Comparison of ENCODE assay signal across 15 cellular contexts in the genomic region with DNA sequence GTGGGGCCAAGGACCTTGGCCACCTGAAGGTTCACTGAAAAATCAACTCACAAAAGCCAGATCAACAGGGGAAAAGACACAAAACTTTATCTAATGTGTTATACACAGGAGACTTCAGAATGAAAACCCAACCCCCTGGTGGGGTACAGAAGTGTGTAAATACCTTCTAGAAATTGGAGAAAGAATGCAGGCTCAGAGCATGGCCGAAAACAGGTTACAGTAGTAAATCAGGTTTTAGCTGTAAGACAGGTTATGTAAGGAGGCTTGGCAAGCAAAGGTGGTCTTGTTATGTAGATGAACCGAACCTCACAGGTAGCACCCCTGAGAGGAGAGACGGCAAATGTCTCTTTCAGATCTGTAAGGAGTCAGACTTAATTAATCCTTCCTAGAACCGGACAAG. TPM values are rescaled to one million over a fixed set of nuclear protein-coding genes. Genes with fewer than 3 reads are reported as not detected.
A peak's percentile ranks its signal among the peaks of the same experiment; 100 is the strongest.
DNase-seq lines count a peak whose midpoint lies in the region; ATAC-seq and TF ChIP-seq lines count a peak whose summit lies in the region.
"Had no signal": no experiment of that assay in that cellular context is flagged by ENCODE, and none has a peak within 500 bp of the region (broad histone marks: within the 10 kb centered on the region; RNA-seq: fewer than 3 reads in every experiment).

No MANE protein-coding gene starts in this region.

- intact Hi-C loops in left ventricle myocardium superior (cut with micrococcal nuclease): no loop called here

- peak overlapping the region; percentile 71 for H3K4me3 Mint-ChIP-seq in glutamatergic neuron (ENCODE audit: unreplicated experiment)
- peak overlapping the region in 6 of 10 donors; percentile 12 to 38 (median 27) for H3K4me3 Mint-ChIP-seq in naive thymus-derived CD8-positive, alpha-beta T cell
- H3K4me3 Mint-ChIP-seq: activated CD8-positive, alpha-beta T cell treated with anti-CD3 and anti-CD28 coated beads, Interleukin-2, amount 10 ng/mL, durations not matched to agents 7 days and 5 days; CD4-positive, alpha-beta T cell; central memory CD8-positive, alpha-beta T cell; T-helper 2 cell treated with Interferon-gamma antibody and Interleukin-4, amounts not matched to agents 5 μg/mL and 100 μg/mL, for 36 hours had no signal

- peaks cover 60% of the 10 kb centered on the region for H3K4me1 Mint-ChIP-seq in glutamatergic neuron (ENCODE audit: low read depth, unreplicated experiment)
- H3K4me1 Mint-ChIP-seq in naive thymus-derived CD8-positive, alpha-beta T cell: peaks cover 35 to 82% (median 76%) of the 10 kb centered on the region in 4 donors

- POLR2A ChIA-PET in naive thymus-derived CD8-positive, alpha-beta T cell (lab: Charles Lee): interaction anchor here (0.5 to 0.6 kb wide), 2 partner anchors 79 to 326 kb away, joined by 3 to 5 read pairs; no protein-coding TSS in a partner anchor

- TF ChIP-seq CTCF in glutamatergic neuron (IDR thresholded peaks at IDR 0.05; ENCODE audit: partially characterized antibody, unreplicated experiment): no peak

- H3K36me3 Mint-ChIP-seq in glutamatergic neuron (ENCODE audit: unreplicated experiment): no peaks in the 10 kb centered on the region
- peaks cover 0 to 8% (median 0%) of the 10 kb centered on the region in 3 donors for H3K36me3 Mint-ChIP-seq in naive thymus-derived CD8-positive, alpha-beta T cell

- no peak for ATAC-seq in naive thymus-derived CD8-positive, alpha-beta T cell
- no peak for ATAC-seq in left ventricle myocardium superior
- ATAC-seq: activated CD8-positive, alpha-beta T cell treated with anti-CD3 and anti-CD28 coated beads, Interleukin-2, amount 10 ng/mL, durations not matched to agents 7 days and 5 days had no signal

- peak overlapping the region; percentile 52 for H3K27ac Mint-ChIP-seq in glutamatergic neuron (ENCODE audit: unreplicated experiment)
- H3K27ac Mint-ChIP-seq in naive thymus-derived CD8-positive, alpha-beta T cell: peak overlapping the region in 2 of 10 donors; percentile 42 to 69
- H3K27ac Mint-ChIP-seq: activated CD8-positive, alpha-beta T cell treated with anti-CD3 and anti-CD28 coated beads, Interleukin-2, amount 10 ng/mL, durations not matched to agents 7 days and 5 days; CD4-positive, alpha-beta T cell; T-helper 2 cell treated with Interferon-gamma antibody and Interleukin-4, amounts not matched to agents 5 μg/mL and 100 μg/mL, for 36 hours had no signal

- H3K27me3 Mint-ChIP-seq in glutamatergic neuron (ENCODE audit: unreplicated experiment): peaks cover 3% of the 10 kb centered on the region
- no peaks in the 10 kb centered on the region for H3K27me3 Mint-ChIP-seq in naive thymus-derived CD8-positive, alpha-beta T cell
- H3K27me3 Mint-ChIP-seq: CD4-positive, alpha-beta T cell; central memory CD8-positive, alpha-beta T cell had no signal

- DNase-seq in DMS53 treated with DMSO at 0.1 percent for 48 hours (lab: John Stamatoyannopoulos, UW; ENCODE audit: unreplicated experiment): peak; percentile 11
- peak; percentile 24 for DNase-seq in NCI-H2029 (lab: John Stamatoyannopoulos, UW)
- no peak for DNase-seq in glutamatergic neuron
- no peak for DNase-seq in naive thymus-derived CD8-positive, alpha-beta T cell
- no peak for DNase-seq in foreskin melanocyte
- no peak for DNase-seq in left ventricle myocardium superior
- DNase-seq in activated CD8-positive, alpha-beta memory T cell treated with anti-CD3 and anti-CD28 coated beads for 24 hours: no peak
- DNase-seq in AG08396 (ENCODE audit: low spot score): no peak
- DNase-seq: activated CD8-positive, alpha-beta T cell treated with anti-CD3 and anti-CD28 coated beads, Interleukin-2, amount 10 ng/mL, durations not matched to agents 7 days and 5 days; activated naive CD4-positive, alpha-beta T cell; CD4-positive, alpha-beta T cell; NCI-H446 treated with DMSO at 0.1 percent for 48 hours; substantia nigra had no signal

- H3K9me3 Mint-ChIP-seq in glutamatergic neuron (ENCODE audit: unreplicated experiment): peaks cover 13% of the 10 kb centered on the region
- no peaks in the 10 kb centered on the region for H3K9me3 Mint-ChIP-seq in naive thymus-derived CD8-positive, alpha-beta T cell
- H3K9me3 Mint-ChIP-seq: CD4-positive, alpha-beta T cell; central memory CD8-positive, alpha-beta T cell; T-helper 2 cell treated with Interferon-gamma antibody and Interleukin-4, amounts not matched to agents 5 μg/mL and 100 μg/mL, for 36 hours had no signal

RNA-seq across cellular contexts. Expression of a gene that starts 10.0 kb away (rescaled TPM):
- total RNA-seq in glutamatergic neuron (ENCODE audit: unreplicated experiment) (122 TPM), left ventricle myocardium superior (8.7 TPM)
- 10 to 100 TPM; 67.5 to 71.9 TPM for total RNA-seq in naive thymus-derived CD8-positive, alpha-beta T cell
- polyA plus RNA-seq in naive thymus-derived CD8-positive, alpha-beta T cell: 10 to 100 TPM in 2 of 3 donors, 1 to 10 TPM in 1; 5.9 to 12.9 (median 10.2) TPM

Comparison
In these comparisons a context has a peak if more than half of its experiments do, and no peak if none do; other contexts are left out.
1. DNase-seq: peak in DMS53 treated with DMSO at 0.1 percent for 48 hours (single experiment) and NCI-H2029 (single experiment); none in glutamatergic neuron (single experiment), naive thymus-derived CD8-positive, alpha-beta T cell (0 of 10), foreskin melanocyte (single experiment), left ventricle myocardium superior (single experiment), activated CD8-positive, alpha-beta memory T cell treated with anti-CD3 and anti-CD28 coated beads for 24 hours (single experiment) and AG08396 (single experiment).